Comparison of ENCODE assay signal across 9 cellular contexts in genomic region chr16:22189473-22190168, GRCh38. TPM values are rescaled to one million over a fixed set of nuclear protein-coding genes. Genes with fewer than 3 reads are reported as not detected.
DNase-seq lines count a peak whose midpoint lies in the region; ATAC-seq and TF ChIP-seq lines count a peak whose summit lies in the region.
"Had no signal": no experiment of that assay in that cellular context is flagged by ENCODE, and none has a peak within 500 bp of the region (broad histone marks: within the 10 kb centered on the region; RNA-seq: fewer than 3 reads in every experiment).

No MANE protein-coding gene starts in this region.

- H3K27me3 ChIP-seq in BLaER1 treated with 17β-estradiol and CSF1 and Interleukin-3, amounts not matched to agents 10 nM and 100 nM, result peaks cover 0 to 22% (median 17%) of the 10 kb centered on the region in 11 experiments; a peak in 14 of 22 replicates
- H3K27me3 ChIP-seq in foreskin keratinocyte (no peaks in the 10 kb centered on the region), prostate gland (replicated peaks; ENCODE audit: insufficient read depth) (no peaks in the 10 kb centered on the region), vagina (no peaks in the 10 kb centered on the region)

- peak overlapping the region; percentile 33 to 79 (median 73); a peak in 21 of 22 replicates for H3K27ac ChIP-seq in BLaER1 treated with 17β-estradiol and CSF1 and Interleukin-3, amounts not matched to agents 10 nM and 100 nM
- H3K27ac ChIP-seq in foreskin keratinocyte, result no peak overlapping the region
- peak overlapping the region; percentile 96 to 98 for H3K27ac ChIP-seq in prostate gland
- H3K27ac ChIP-seq in vagina, result peak overlapping the region; percentile 97

- peak overlapping the region; percentile 94 to 99 (median 96) for H3K4me2 ChIP-seq in BLaER1 treated with 17β-estradiol and CSF1 and Interleukin-3, amounts not matched to agents 10 nM and 100 nM

- H3K4me3 Mint-ChIP-seq in activated T-helper 17 cell treated with anti-CD3 and anti-CD28 coated beads, Interleukin-2, amount 50 U/mL, for 72 hours, result peak overlapping the region; percentile 99

- TF ChIP-seq CTCF in foreskin keratinocyte (conservative IDR thresholded peaks at IDR 0.05) (no peak), prostate gland (IDR thresholded peaks at IDR 0.05) (no peak), vagina (IDR thresholded peaks at IDR 0.05) (no peak)

- peaks cover 35 to 43% (median 41%) of the 10 kb centered on the region in 10 experiments for H3K4me1 ChIP-seq in BLaER1 treated with 17β-estradiol and CSF1 and Interleukin-3, amounts not matched to agents 10 nM and 100 nM
- H3K4me1 ChIP-seq in foreskin keratinocyte, result peaks cover 9% of the 10 kb centered on the region
- H3K4me1 ChIP-seq in prostate gland (replicated peaks), result peaks cover 12% of the 10 kb centered on the region
- H3K4me1 ChIP-seq in vagina, result peaks cover 45% of the 10 kb centered on the region

- peaks cover 26% of the 10 kb centered on the region for H3K4me1 Mint-ChIP-seq in activated T-helper 17 cell treated with anti-CD3 and anti-CD28 coated beads, Interleukin-2, amount 50 U/mL, for 72 hours

- H3K27me3 Mint-ChIP-seq in activated T-helper 17 cell treated with anti-CD3 and anti-CD28 coated beads, Interleukin-2, amount 50 U/mL, for 72 hours, result no peaks in the 10 kb centered on the region

- peak; percentile 27 for DNase-seq in NCI-H345 treated with DMSO at 0.1 percent for 48 hours (lab: John Stamatoyannopoulos, UW; ENCODE audit: unreplicated experiment)
- DNase-seq in foreskin keratinocyte, result peak; percentile 26 to 60
- DNase-seq in prostate gland (ENCODE audit: low spot score), result peak; percentile 88
- DNase-seq in vagina (ENCODE audit: extremely low spot score in 2 of 2), result peak in 1 of 2 donors; percentile 94
- DNase-seq in iPS-NIHi7 (ENCODE audit: extremely low spot score), result no peak

- ATAC-seq in GM21360 (IDR thresholded peaks at IDR 0.05; ENCODE audit: unreplicated experiment) (peak; percentile 8), foreskin keratinocyte (peak; percentile 12)
- peak; percentile 42 for ATAC-seq in activated T-helper 17 cell treated with anti-CD3 and anti-CD28 coated beads, Interleukin-2, amount 50 U/mL, for 72 hours (replicated peaks)

- peaks cover 0 to 10% (median 0%) of the 10 kb centered on the region in 11 experiments; a peak in 1 of 22 replicates for H4K20me1 ChIP-seq in BLaER1 treated with 17β-estradiol and CSF1 and Interleukin-3, amounts not matched to agents 10 nM and 100 nM

- under 1% methylated on average over 27 of the region's 27 CpGs for WGBS in prostate gland

- TF ChIP-seq POLR2A in prostate gland (IDR thresholded peaks at IDR 0.05) (no peak), vagina (IDR thresholded peaks at IDR 0.05) (no peak)

- H3K9me3 ChIP-seq in BLaER1 treated with 17β-estradiol and CSF1 and Interleukin-3, amounts not matched to agents 10 nM and 100 nM (replicated peaks in 1 of 11), result no peaks in the 10 kb centered on the region
- H3K9me3 ChIP-seq in prostate gland (no peaks in the 10 kb centered on the region), vagina (no peaks in the 10 kb centered on the region)

- peak overlapping the region; percentile 99 for H3K27ac Mint-ChIP-seq in activated T-helper 17 cell treated with anti-CD3 and anti-CD28 coated beads, Interleukin-2, amount 50 U/mL, for 72 hours

- H3K9me3 Mint-ChIP-seq in activated T-helper 17 cell treated with anti-CD3 and anti-CD28 coated beads, Interleukin-2, amount 50 U/mL, for 72 hours, result peaks cover 9% of the 10 kb centered on the region

- peak overlapping the region; percentile 65 to 83 (median 78) for H3K9ac ChIP-seq in BLaER1 treated with 17β-estradiol and CSF1 and Interleukin-3, amounts not matched to agents 10 nM and 100 nM

- H3K36me3 ChIP-seq in BLaER1 treated with 17β-estradiol and CSF1 and Interleukin-3, amounts not matched to agents 10 nM and 100 nM, result no peaks in the 10 kb centered on the region
- H3K36me3 ChIP-seq in prostate gland, result no peaks in the 10 kb centered on the region
- H3K36me3 ChIP-seq in vagina, result no peaks in the 10 kb centered on the region

- peak overlapping the region; percentile 70 to 83 (median 73) for H3K4me3 ChIP-seq in BLaER1 treated with 17β-estradiol and CSF1 and Interleukin-3, amounts not matched to agents 10 nM and 100 nM
- H3K4me3 ChIP-seq in prostate gland, result peak overlapping the region; percentile 68 to 74
- H3K4me3 ChIP-seq in vagina, result peak overlapping the region; percentile 70 to 85

- peaks cover 9% of the 10 kb centered on the region for H3K36me3 Mint-ChIP-seq in activated T-helper 17 cell treated with anti-CD3 and anti-CD28 coated beads, Interleukin-2, amount 50 U/mL, for 72 hours (ENCODE audit: low read depth)

- intact Hi-C loops in prostate gland (cut with DNase I) (loop anchor here (2.0 to 10.0 kb wide), 6 partner anchors 92 to 675 kb away; partner anchors contain the start of gene CDR2), vagina (cut with DNase I) (loop anchor here (5.0 kb wide), 1 partner anchor 187 kb away; the partner anchor contains the start of gene PDZD9)

RNA-seq across cellular contexts. Expression of gene EEF2K, which starts 16.5 kb away (rescaled TPM):
- 10 to 100 TPM; 22.5 to 29.0 TPM for total RNA-seq in activated T-helper 17 cell treated with anti-CD3 and anti-CD28 coated beads, Interleukin-2, amount 50 U/mL, for 72 hours
- total RNA-seq in foreskin keratinocyte, result 21.4 and 21.6 TPM in 2 replicates
- 5.0 and 5.6 TPM in 2 replicates for polyA plus RNA-seq in foreskin keratinocyte
- 10 to 100 TPM; 58.2 to 75.1 TPM for total RNA-seq in prostate gland
- 50.3 TPM for total RNA-seq in vagina

RNA-seq across cellular contexts. Expression of gene SDR42E2, which starts 27.3 kb away (rescaled TPM):
- not detected for total RNA-seq in activated T-helper 17 cell treated with anti-CD3 and anti-CD28 coated beads, Interleukin-2, amount 50 U/mL, for 72 hours
- not detected in 2 replicates for total RNA-seq in foreskin keratinocyte
- polyA plus RNA-seq in foreskin keratinocyte, result not detected in 2 replicates
- total RNA-seq in prostate gland, result not detected
- not detected for total RNA-seq in vagina
- total RNA-seq: LHCN-M2 had no signal
